In genomic region chr11:65524747-65525658, GRCh38 we compare ENCODE assay signal across 7 cellular contexts.
A peak's percentile ranks its signal among the peaks of the same experiment; 100 is the strongest.
DNase-seq lines count a peak whose midpoint lies in the region; ATAC-seq, FAIRE-seq and TF ChIP-seq lines count a peak whose summit lies in the region.

Gene SCYL1, plus strand, starts transcription at chr11:65525083. Its CDS starts 71 bp downstream, at chr11:65525154.

- peak within 1 kb of the TSS; percentile 90 for H3K4me2 ChIP-seq in OCI-LY3 (ENCODE audit: low read length)

- peaks cover 15% of the 10 kb centered on the region for H3K79me2 ChIP-seq in OCI-LY3 (ENCODE audit: low read length)

- no peaks in the 10 kb centered on the region for H3K27me3 ChIP-seq in OCI-LY3 (ENCODE audit: low read depth, low read length)
- H3K27me3 ChIP-seq in muscle layer of colon (ENCODE audit: control insufficient read depth in 1 of 2, insufficient read depth in 2 of 2, low read length in 2 of 2): no peaks in the 10 kb centered on the region

- peak; percentile 30 for TF ChIP-seq POLR2A in erythroblast (IDR thresholded peaks at IDR 0.05; ENCODE audit: low read length)

- TF ChIP-seq CTCF in OCI-LY3 (IDR thresholded peaks at IDR 0.05; ENCODE audit: low read depth, low read length): no peak

- H3K27ac ChIP-seq in OCI-LY3 (ENCODE audit: low read length) (peak within 1 kb of the TSS; percentile 55), muscle layer of colon (ENCODE audit: low read depth, low read length) (peak within 1 kb of the TSS; percentile 96)

- H3K4me1 ChIP-seq in OCI-LY3 (ENCODE audit: low read length): peaks cover 37% of the 10 kb centered on the region
- peaks cover 20% of the 10 kb centered on the region for H3K4me1 ChIP-seq in muscle layer of colon (ENCODE audit: insufficient read depth, low read length)

- H3K36me3 ChIP-seq in OCI-LY3 (replicated peaks; ENCODE audit: low read depth, low read length) (peaks cover 22% of the 10 kb centered on the region), muscle layer of colon (ENCODE audit: insufficient read depth, low read length) (peaks cover 19% of the 10 kb centered on the region)

- DNase-seq in GM18507 (ENCODE audit: extremely low spot score, insufficient read length, low read depth) (peak; percentile 88), erythroblast (lab: John Stamatoyannopoulos, UW) (peak; percentile 85 to 93)
- peak; percentile 92 for DNase-seq in activated T-cell treated with anti-CD3 and anti-CD28 coated beads, Interleukin-2, amount 50 U/mL, for 1 hour
- DNase-seq in stimulated activated CD8-positive, alpha-beta memory T cell treated with anti-CD3 and anti-CD28 coated beads, Interleukin-7, amount 100 ng/mL, for 1 hour (ENCODE audit: low read depth in 2 of 2): peak; percentile 70 to 77

- H4K20me1 ChIP-seq in OCI-LY3 (ENCODE audit: insufficient read depth, low read length): 0 out of 2 replicates have a peak, but pooled peaks cover 3% of the 10 kb centered on the region

- peak within 1 kb of the TSS; percentile 79 for H3K4me3 ChIP-seq in OCI-LY3 (ENCODE audit: low read length)
- H3K4me3 ChIP-seq in muscle layer of colon (ENCODE audit: low read depth in 1 of 2, low read length in 2 of 2): peak within 1 kb of the TSS; percentile 78 to 91

- H3K9me3 ChIP-seq in OCI-LY3 (ENCODE audit: insufficient read depth, low read length) (no peaks in the 10 kb centered on the region), muscle layer of colon (ENCODE audit: low read length) (no peaks in the 10 kb centered on the region)

- H3K9ac ChIP-seq in OCI-LY3 (ENCODE audit: low read length) (peak within 1 kb of the TSS; percentile 81), muscle layer of colon (ENCODE audit: low read length) (peak within 1 kb of the TSS; percentile 39)

- peak within 1 kb of the TSS; percentile 27; the same call in 1 of the 2 replicates for H2AFZ ChIP-seq in OCI-LY3 (ENCODE audit: low read depth, low read length)

- FAIRE-seq in GM18507 (lab: Jason Lieb, UNC): no peak

- peak; percentile 62 for ATAC-seq in HG03045 (IDR thresholded peaks at IDR 0.05; ENCODE audit: unreplicated experiment)

Comparison
In these comparisons a context has a peak if more than half of its experiments do, and no peak if none do; other contexts are left out.
1. Peak in every context shown above with its lines: DNase-seq, ATAC-seq, H3K4me3 ChIP-seq and H3K27ac ChIP-seq.